ENCODE assay signal across 7 cellular contexts in genomic region chr22:19361501-19362103, GRCh38.
DNase-seq lines count a peak whose midpoint lies in the region; ATAC-seq and TF ChIP-seq lines count a peak whose summit lies in the region.

No MANE protein-coding gene starts in this region.

- H3K4me3 Mint-ChIP-seq in stimulated activated naive CD8-positive, alpha-beta T cell treated with anti-CD3 and anti-CD28 coated beads, Interleukin-15, amount 100 ng/mL, for 72 hours: no peak overlapping the region
- H3K4me3 Mint-ChIP-seq in activated CD4-positive, alpha-beta memory T cell treated with anti-CD3 and anti-CD28 coated beads for 36 hours: no peak overlapping the region

- H3K27me3 ChIP-seq in Peyer's patch: no peaks in the 10 kb centered on the region

- H3K27me3 Mint-ChIP-seq in stimulated activated naive CD8-positive, alpha-beta T cell treated with anti-CD3 and anti-CD28 coated beads, Interleukin-15, amount 100 ng/mL, for 72 hours: no peaks in the 10 kb centered on the region
- H3K27me3 Mint-ChIP-seq in activated CD4-positive, alpha-beta memory T cell treated with anti-CD3 and anti-CD28 coated beads for 36 hours: no peaks in the 10 kb centered on the region

- H3K27ac ChIP-seq in Peyer's patch: peak overlapping the region in 2 of 4 donors; percentile 73 to 83

- H3K4me1 Mint-ChIP-seq in stimulated activated naive CD8-positive, alpha-beta T cell treated with anti-CD3 and anti-CD28 coated beads, Interleukin-15, amount 100 ng/mL, for 72 hours: no peaks in the 10 kb centered on the region
- no peaks in the 10 kb centered on the region for H3K4me1 Mint-ChIP-seq in activated CD4-positive, alpha-beta memory T cell treated with anti-CD3 and anti-CD28 coated beads for 36 hours (ENCODE audit: low read depth)

- peaks cover 0 to 86% (median 0%) of the 10 kb centered on the region in 3 donors for H3K36me3 ChIP-seq in Peyer's patch

- POLR2A ChIA-PET in activated CD4-positive, alpha-beta memory T cell treated with anti-CD3 and anti-CD28 coated beads for 36 hours (lab: Charles Lee): no interaction called here

- ATAC-seq in HG02938 (IDR thresholded peaks at IDR 0.05; ENCODE audit: unreplicated experiment): peak; percentile 74
- no peak for ATAC-seq in stimulated activated naive CD8-positive, alpha-beta T cell treated with anti-CD3 and anti-CD28 coated beads, Interleukin-15, amount 100 ng/mL, for 72 hours

- no peak overlapping the region for H3K4me3 ChIP-seq in Peyer's patch

- no peak for TF ChIP-seq CTCF in Peyer's patch (IDR thresholded peaks at IDR 0.05)

- DNase-seq in GM19238 (ENCODE audit: insufficient read length, low spot score): peak; percentile 55
- DNase-seq in Peyer's patch: peak in 2 of 3 donors; percentile 62 to 74
- no peak for DNase-seq in stimulated activated naive CD8-positive, alpha-beta T cell treated with anti-CD3 and anti-CD28 coated beads, Interleukin-15, amount 100 ng/mL, for 72 hours
- no peak for DNase-seq in activated CD4-positive, alpha-beta memory T cell treated with anti-CD3 and anti-CD28 coated beads for 36 hours
- no peak for DNase-seq in activated naive CD4-positive, alpha-beta T cell treated with anti-CD3 and anti-CD28 coated beads, Interleukin-2, amount 50 U/mL, for 16 hours
- no peak for DNase-seq in activated CD4-positive, alpha-beta T cell treated with anti-CD3 and anti-CD28 coated beads for 4 hours

- H3K9me3 Mint-ChIP-seq in stimulated activated naive CD8-positive, alpha-beta T cell treated with anti-CD3 and anti-CD28 coated beads, Interleukin-15, amount 100 ng/mL, for 72 hours: no peaks in the 10 kb centered on the region
- H3K9me3 Mint-ChIP-seq in activated CD4-positive, alpha-beta memory T cell treated with anti-CD3 and anti-CD28 coated beads for 36 hours: no peaks in the 10 kb centered on the region

- no peak for TF ChIP-seq POLR2A in Peyer's patch (IDR thresholded peaks at IDR 0.05)

- intact Hi-C loops in activated CD4-positive, alpha-beta memory T cell treated with anti-CD3 and anti-CD28 coated beads for 36 hours (cut with micrococcal nuclease): no loop called here

- peaks cover 33% of the 10 kb centered on the region for H3K36me3 Mint-ChIP-seq in activated CD4-positive, alpha-beta memory T cell treated with anti-CD3 and anti-CD28 coated beads for 36 hours

- CTCF ChIA-PET in activated CD4-positive, alpha-beta memory T cell treated with anti-CD3 and anti-CD28 coated beads for 36 hours (lab: Charles Lee): no interaction called here

- peak overlapping the region; percentile 57 to 85 for H3K27ac Mint-ChIP-seq in stimulated activated naive CD8-positive, alpha-beta T cell treated with anti-CD3 and anti-CD28 coated beads, Interleukin-15, amount 100 ng/mL, for 72 hours
- H3K27ac Mint-ChIP-seq in activated CD4-positive, alpha-beta memory T cell treated with anti-CD3 and anti-CD28 coated beads for 36 hours: no peak overlapping the region

- no peaks in the 10 kb centered on the region for H3K9me3 ChIP-seq in Peyer's patch

- peaks cover 0 to 3% (median 0%) of the 10 kb centered on the region in 4 donors for H3K4me1 ChIP-seq in Peyer's patch

Comparison
In these comparisons a context has a peak if more than half of its experiments do, and no peak if none do; other contexts are left out.
1. DNase-seq: peak in GM19238 (single experiment) and Peyer's patch (2 of 3); none in stimulated activated naive CD8-positive, alpha-beta T cell treated with anti-CD3 and anti-CD28 coated beads, Interleukin-15, amount 100 ng/mL, for 72 hours (0 of 2), activated CD4-positive, alpha-beta memory T cell treated with anti-CD3 and anti-CD28 coated beads for 36 hours (single experiment), activated naive CD4-positive, alpha-beta T cell treated with anti-CD3 and anti-CD28 coated beads, Interleukin-2, amount 50 U/mL, for 16 hours (single experiment) and activated CD4-positive, alpha-beta T cell treated with anti-CD3 and anti-CD28 coated beads for 4 hours (0 of 2).